ENCODE assay signal across 8 cellular contexts in the genomic region with DNA sequence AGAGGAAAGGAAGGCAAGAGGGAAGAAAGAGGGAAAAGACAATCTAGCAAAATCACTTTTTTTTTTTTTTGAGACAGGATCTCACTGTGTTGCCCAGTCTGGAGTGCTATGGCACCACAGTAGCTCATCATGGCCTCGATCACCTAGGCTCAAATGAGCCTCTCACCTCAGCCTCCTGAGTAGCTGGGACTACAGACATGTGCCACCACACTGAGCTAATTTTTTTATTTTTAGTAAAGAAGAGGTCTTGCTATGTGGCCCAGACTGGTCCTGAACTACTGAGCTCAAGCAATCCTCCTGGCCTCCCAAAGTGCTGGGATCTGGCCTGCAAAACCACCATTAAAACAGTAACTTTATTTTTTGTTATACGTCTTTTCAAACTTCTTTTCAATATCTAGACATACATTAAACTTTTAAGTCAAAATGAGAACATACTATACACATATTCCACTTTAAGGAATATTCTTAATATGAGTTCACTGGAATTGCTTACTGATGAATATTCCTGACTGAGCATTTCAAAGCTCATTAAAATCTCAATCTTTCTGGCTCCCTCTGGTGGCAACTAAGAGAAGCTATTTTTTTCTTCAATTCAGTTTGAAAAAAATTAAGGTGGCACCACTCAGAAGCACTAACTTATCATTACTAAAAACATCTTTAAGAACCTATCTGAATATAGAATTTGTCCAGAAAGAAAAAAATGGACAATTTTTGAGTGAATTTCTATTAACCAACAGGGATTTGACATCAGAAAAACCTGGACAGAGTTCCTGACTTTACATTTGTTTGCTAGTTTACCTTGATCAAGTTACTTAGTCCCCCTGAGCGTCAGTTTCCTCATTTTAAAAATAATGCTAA. TPM values are rescaled to one million over a fixed set of nuclear protein-coding genes. Genes with fewer than 3 reads are reported as not detected.
DNase-seq lines count a peak whose midpoint lies in the region; ATAC-seq and TF ChIP-seq lines count a peak whose summit lies in the region.

No MANE protein-coding gene starts in this region.

- WGBS in H9 (ENCODE audit: extremely low coverage, insufficient read length, low lambda C conversion rate) = no CpG with 5 or more reads among the region's 3 CpGs
- no CpG with 5 or more reads among the region's 3 CpGs for WGBS in trophoblast cell (ENCODE audit: extremely low coverage, insufficient coverage, insufficient read length)

- H2BK12ac ChIP-seq in H9 (ENCODE audit: insufficient read length, low read depth, low read length) (no peak overlapping the region), trophoblast cell (ENCODE audit: low read length) (peak overlapping the region; percentile 31)

- BruUV-seq in Panc1 (replicated peaks; lab: Mats Ljungman, UMichigan) = no TSS peak

- H2AFZ ChIP-seq in H9 (ENCODE audit: low read length) (no peak overlapping the region), trophoblast cell (ENCODE audit: insufficient read depth, low read length, poor library complexity) (no peak overlapping the region)

- POLR2A ChIA-PET in Panc1 (lab: Charles Lee) = interaction anchor here (0.6 to 0.7 kb wide), 4 partner anchors 54 to 414 kb away, joined by 3 to 10 read pairs (median 4); no protein-coding TSS in a partner anchor

- H3K18ac ChIP-seq in H9 (ENCODE audit: insufficient read length, low read depth, low read length) = no peak overlapping the region
- H3K18ac ChIP-seq in trophoblast cell (ENCODE audit: low read length) = no peak overlapping the region

- no peak overlapping the region for H2BK15ac ChIP-seq in H9 (ENCODE audit: low read depth, low read length)

- H4K12ac ChIP-seq in trophoblast cell (ENCODE audit: low read depth, low read length) = no peak overlapping the region

- no peak overlapping the region for H2BK5ac ChIP-seq in H9 (ENCODE audit: insufficient read length, low read length)
- no peak overlapping the region for H2BK5ac ChIP-seq in trophoblast cell (ENCODE audit: low read depth, low read length, poor library complexity)

- no peak overlapping the region for H2BK120ac ChIP-seq in H9 (ENCODE audit: low read depth, low read length, poor library complexity, severe bottlenecking)
- no peak overlapping the region for H2BK120ac ChIP-seq in trophoblast cell (ENCODE audit: insufficient read depth, low read length, poor library complexity)

- H4K5ac ChIP-seq in H9 (ENCODE audit: insufficient read length, low read depth, low read length) = no peak overlapping the region

- no peaks in the 10 kb centered on the region for H3K9me3 Mint-ChIP-seq in H9

- H2AK5ac ChIP-seq in H9 (ENCODE audit: insufficient read length, low read length) = no peak overlapping the region
- H2AK5ac ChIP-seq in trophoblast cell (ENCODE audit: low read length) = no peak overlapping the region

- no peak overlapping the region for H3K4me3 Mint-ChIP-seq in H9

- H3K79me1 ChIP-seq in H9 (ENCODE audit: insufficient read depth, low read depth, low read length, poor library complexity, severe bottlenecking) (no peaks in the 10 kb centered on the region), trophoblast cell (ENCODE audit: low read length) (no peaks in the 10 kb centered on the region)

- no peaks in the 10 kb centered on the region for H3K79me2 ChIP-seq in H9 (ENCODE audit: insufficient read depth, low read length)
- H3K79me2 ChIP-seq in trophoblast cell (ENCODE audit: control insufficient read depth, insufficient read depth, low read length, poor library complexity) = no peaks in the 10 kb centered on the region

- TF ChIP-seq CTCF in BE2C (IDR thresholded peaks at IDR 0.05; ENCODE audit: low read depth, low read length) = peak; percentile 76
- TF ChIP-seq CTCF in H9 (conservative IDR thresholded peaks at IDR 0.05) = peak; percentile 87
- TF ChIP-seq CTCF in Panc1 (IDR thresholded peaks at IDR 0.05) = peak; percentile 78

- H3K4me3 ChIP-seq in BE2C (ENCODE audit: low read depth, low read length) (no peak overlapping the region), Panc1 (ENCODE audit: low read depth in 2 of 2, low read length in 2 of 2) (no peak overlapping the region), trophoblast cell (ENCODE audit: low read depth, low read length) (no peak overlapping the region), MG63 (no peak overlapping the region)

- H3T11ph ChIP-seq in H9 (ENCODE audit: low read length) = no peak overlapping the region

- H3K36me3 Mint-ChIP-seq in H9 (ENCODE audit: insufficient read depth in 1 of 3, low read depth in 3 of 3) = no peaks in the 10 kb centered on the region; a peak in 2 of 7 replicates

- in situ Hi-C loops in Panc1 (cut with HindIII; ENCODE audit: low pct_unique_long_range_greater_than_20kb, low sequenced_read_pairs) = no loop called here

- peaks cover 5 to 10% of the 10 kb centered on the region in 2 experiments; a peak in 3 of 4 replicates for H3K4me1 Mint-ChIP-seq in H9

- no peak overlapping the region for H3K27ac ChIP-seq in H9 (ENCODE audit: insufficient read length, low read depth, low read length)
- H3K27ac ChIP-seq in Panc1 (ENCODE audit: low read length) = peak overlapping the region; percentile 60
- H3K27ac ChIP-seq in trophoblast cell (ENCODE audit: low read depth, low read length) = no peak overlapping the region

- H4K91ac ChIP-seq in H9 (ENCODE audit: insufficient read length, low read depth, low read length) (no peak overlapping the region), trophoblast cell (ENCODE audit: low read depth, low read length) (no peak overlapping the region)

- H3K27me3 ChIP-seq in BE2C (peaks cover 17% of the 10 kb centered on the region), H9 (ENCODE audit: insufficient read depth, low read length) (no peaks in the 10 kb centered on the region), Panc1 (ENCODE audit: control insufficient read depth, insufficient read depth, low read length) (no peaks in the 10 kb centered on the region), trophoblast cell (ENCODE audit: insufficient read depth, low read length) (no peaks in the 10 kb centered on the region), MG63 (no peaks in the 10 kb centered on the region)

- H3K56ac ChIP-seq in H9 (ENCODE audit: insufficient read length, low read depth, low read length) = no peak overlapping the region

- no peak overlapping the region for H3K23ac ChIP-seq in H9 (ENCODE audit: insufficient read length, low read depth, low read length)
- H3K23ac ChIP-seq in trophoblast cell (ENCODE audit: low read length) = no peak overlapping the region

- H3K36me3 ChIP-seq in BE2C (no peaks in the 10 kb centered on the region), Panc1 (ENCODE audit: control insufficient read depth, insufficient read depth, low read length) (peaks cover 6% of the 10 kb centered on the region), trophoblast cell (ENCODE audit: control insufficient read depth in 1 of 2, insufficient read depth in 2 of 2, low read length in 2 of 2) (no peaks in the 10 kb centered on the region), MG63 (peaks cover 22% of the 10 kb centered on the region)

- H3K9ac ChIP-seq in H9 (ENCODE audit: extremely low read depth, insufficient read length, low read length) (no peak overlapping the region), trophoblast cell (ENCODE audit: low read length) (no peak overlapping the region)

- H3K9me3 ChIP-seq in BE2C (no peaks in the 10 kb centered on the region), H9 (ENCODE audit: control insufficient read depth, low read depth, low read length) (no peaks in the 10 kb centered on the region), Panc1 (ENCODE audit: control insufficient read depth, insufficient read depth, low read depth, low read length) (no peaks in the 10 kb centered on the region), trophoblast cell (ENCODE audit: insufficient read depth, low read depth, low read length) (no peaks in the 10 kb centered on the region), MG63 (no peaks in the 10 kb centered on the region)

- CTCF ChIA-PET in Panc1 (lab: Charles Lee) = interaction anchor here (0.6 to 1.5 kb wide), 10 partner anchors 8 to 115 kb away, joined by 3 to 21 read pairs (median 4); no protein-coding TSS in a partner anchor

- no peak overlapping the region for H2BK20ac ChIP-seq in H9 (ENCODE audit: low read depth, low read length, poor library complexity, severe bottlenecking)

- no peaks in the 10 kb centered on the region for H3K23me2 ChIP-seq in H9 (ENCODE audit: insufficient read length, low read depth, low read length, poor library complexity, severe bottlenecking)

- intact Hi-C loops in Panc1 (cut with micrococcal nuclease; ENCODE audit: unreplicated experiment) = no loop called here

- no peak overlapping the region for H3K27ac Mint-ChIP-seq in H9

- no peaks in the 10 kb centered on the region for H4K20me1 ChIP-seq in H9 (ENCODE audit: control insufficient read depth, insufficient read depth, insufficient read length)

- no peak overlapping the region for H3K4me2 ChIP-seq in H9 (ENCODE audit: insufficient read depth, insufficient read length, low read length)
- no peak overlapping the region for H3K4me2 ChIP-seq in trophoblast cell (ENCODE audit: low read length)

- H3K14ac ChIP-seq in H9 (ENCODE audit: insufficient read depth, low read length) (no peak overlapping the region), trophoblast cell (ENCODE audit: low read length) (no peak overlapping the region)

- peak; percentile 59 for ATAC-seq in Panc1
- peak; percentile 13 for ATAC-seq in esophagus mucosa
- no peak for ATAC-seq in HG03159 (IDR thresholded peaks at IDR 0.05; ENCODE audit: unreplicated experiment)
- ATAC-seq in GM21737 (IDR thresholded peaks at IDR 0.05; ENCODE audit: unreplicated experiment) = no peak

- H3K4me1 ChIP-seq in BE2C = no peaks in the 10 kb centered on the region
- no peaks in the 10 kb centered on the region for H3K4me1 ChIP-seq in H9 (ENCODE audit: insufficient read depth, low read length)
- H3K4me1 ChIP-seq in Panc1 (ENCODE audit: control insufficient read depth, insufficient read depth, low read length) = peaks cover 58% of the 10 kb centered on the region
- peaks cover 0 to 2% of the 10 kb centered on the region in 2 experiments for H3K4me1 ChIP-seq in trophoblast cell (ENCODE audit: control insufficient read depth in 1 of 2, insufficient read depth in 2 of 2, low read length in 2 of 2)

- DNase-seq in BE2C (no peak), H9 (no peak), Panc1 (ENCODE audit: low read depth, low spot score) (no peak), trophoblast cell (peak in 1 of 2 donors; percentile 78), MG63 (no peak)

- no peak overlapping the region for H4K8ac ChIP-seq in H9 (replicated peaks; ENCODE audit: insufficient read length, low read depth, low read length)
- H4K8ac ChIP-seq in trophoblast cell (ENCODE audit: low read depth, low read length) = no peak overlapping the region

- H3K4ac ChIP-seq in H9 (ENCODE audit: low read depth, low read length) (no peak overlapping the region), trophoblast cell (ENCODE audit: low read depth, low read length) (no peak overlapping the region)

- H3K27me3 Mint-ChIP-seq in H9 (ENCODE audit: low read depth) = no peaks in the 10 kb centered on the region

RNA-seq across cellular contexts. Expression of gene UACA, which starts 40.9 kb away (rescaled TPM):
- polyA plus RNA-seq in BE2C (2012; ENCODE audit: insufficient read depth, insufficient read length, low read depth) = 1.8 TPM
- total RNA-seq in H9 (2021) (36.1 and 38.0 TPM in 2 replicates), Panc1 (2021; ENCODE audit: unreplicated experiment) (303 TPM), esophagus mucosa (33.4 TPM)
- 124 TPM for polyA plus RNA-seq in Panc1 (2012; ENCODE audit: insufficient read length)
- polyA plus RNA-seq in trophoblast cell (2013) = 15.7 and 18.7 TPM in 2 replicates
- 37.6 and 51.6 TPM in 2 replicates for total RNA-seq in MG63 (2014; rRNA removed; shearing (Covaris generic); ENCODE audit: low replicate concordance)

Comparison
In these comparisons a context has a peak if more than half of its experiments do, and no peak if none do; other contexts are left out.
1. ATAC-seq: peak in Panc1 (single experiment) and esophagus mucosa (single experiment); none in HG03159 (single experiment) and GM21737 (single experiment).
2. Peak in every context shown above with its lines, with median percentiles within 50 percentile points of each other: CTCF ChIP-seq.